ENCODE assay signal across 12 cellular contexts in genomic region chr4:72969957-72970356, GRCh38.
DNase-seq lines count a peak whose midpoint lies in the region; ATAC-seq and TF ChIP-seq lines count a peak whose summit lies in the region.
"Had no signal": no experiment of that assay in that cellular context is flagged by ENCODE, and none has a peak within 500 bp of the region (broad histone marks: within the 10 kb centered on the region; RNA-seq: fewer than 3 reads in every experiment).

No MANE protein-coding gene starts in this region.

- peaks cover 49% of the 10 kb centered on the region for H3K4me1 Mint-ChIP-seq in chondrocyte (ENCODE audit: low read depth)
- peaks cover 3% of the 10 kb centered on the region for H3K4me1 Mint-ChIP-seq in activated T-cell treated with anti-CD3 and anti-CD28 coated beads, Interleukin-2, amount 50 U/mL, for 24 hours (ENCODE audit: low read depth)
- H3K4me1 Mint-ChIP-seq: activated B cell treated with CpG ODN at 0.5 μM for 24 hours had no signal

- ATAC-seq in right cardiac atrium: peak; percentile 90 to 99
- no peak for ATAC-seq in HG02938 (IDR thresholded peaks at IDR 0.05; ENCODE audit: unreplicated experiment)
- ATAC-seq in HG03025 (IDR thresholded peaks at IDR 0.05; ENCODE audit: low FRiP score, unreplicated experiment): no peak

- no peaks in the 10 kb centered on the region for H3K4me1 ChIP-seq in right cardiac atrium (ENCODE audit: control insufficient read depth, insufficient read depth, low read length)
- H3K4me1 ChIP-seq in prostate gland (replicated peaks): no peaks in the 10 kb centered on the region

- WGBS in right cardiac atrium: 32% methylated on average over 1 of the region's 1 CpG
- whole genome bisulfite sequencing in prostate gland: 18% methylated on average over 1 of the region's 1 CpG

- H3K9me3 ChIP-seq in right cardiac atrium (ENCODE audit: control insufficient read depth, low read length) (no peaks in the 10 kb centered on the region), prostate gland (no peaks in the 10 kb centered on the region)
- H3K9me3 ChIP-seq: neutrophil had no signal

- H3K9me3 Mint-ChIP-seq in chondrocyte (ENCODE audit: low read depth): peaks cover 9% of the 10 kb centered on the region
- H3K9me3 Mint-ChIP-seq in activated T-cell treated with anti-CD3 and anti-CD28 coated beads, Interleukin-2, amount 50 U/mL, for 24 hours: no peaks in the 10 kb centered on the region

- DNase-seq in EH (ENCODE audit: low read depth) (peak; percentile 36), chondrocyte (ENCODE audit: low spot score) (no peak), right cardiac atrium (peak in 2 of 3 donors; percentile 24 to 63), prostate gland (ENCODE audit: low spot score) (peak; percentile 13), germinal center (ENCODE audit: low spot score) (no peak)
- DNase-seq in activated T-cell treated with anti-CD3 and anti-CD28 coated beads, Interleukin-2, amount 50 U/mL, for 24 hours: no peak
- DNase-seq: activated B cell treated with CpG ODN at 0.5 μM for 24 hours, NCI-H1092, NCI-H2227 treated with DMSO at 0.1 percent for 48 hours had no signal

- no peak overlapping the region for H3K27ac ChIP-seq in right cardiac atrium (ENCODE audit: low read length)
- peak overlapping the region in 1 of 2 donors; percentile 1 for H3K27ac ChIP-seq in prostate gland
- H3K27ac ChIP-seq: neutrophil had no signal

- no peak overlapping the region for H3K4me3 Mint-ChIP-seq in chondrocyte (ENCODE audit: unreplicated experiment)
- no peak overlapping the region for H3K4me3 Mint-ChIP-seq in activated T-cell treated with anti-CD3 and anti-CD28 coated beads, Interleukin-2, amount 50 U/mL, for 24 hours
- H3K4me3 Mint-ChIP-seq: activated B cell treated with CpG ODN at 0.5 μM for 24 hours had no signal

- H3K4me3 ChIP-seq in right cardiac atrium (ENCODE audit: low read length) (no peak overlapping the region), prostate gland (no peak overlapping the region)

- peak overlapping the region; percentile 76 for H3K27ac Mint-ChIP-seq in chondrocyte (ENCODE audit: unreplicated experiment)
- no peak overlapping the region for H3K27ac Mint-ChIP-seq in activated T-cell treated with anti-CD3 and anti-CD28 coated beads, Interleukin-2, amount 50 U/mL, for 24 hours
- H3K27ac Mint-ChIP-seq: activated B cell treated with CpG ODN at 0.5 μM for 24 hours had no signal

- intact Hi-C loops in right cardiac atrium (cut with DNase I): no loop called here
- intact Hi-C loops in prostate gland (cut with DNase I): no loop called here

- no peaks in the 10 kb centered on the region for H3K36me3 ChIP-seq in prostate gland
- H3K36me3 ChIP-seq: neutrophil had no signal

- no peak for TF ChIP-seq CTCF in chondrocyte (IDR thresholded peaks at IDR 0.05)
- no peak for TF ChIP-seq CTCF in prostate gland (IDR thresholded peaks at IDR 0.05)

- H3K27me3 ChIP-seq in right cardiac atrium (ENCODE audit: control insufficient read depth, insufficient read depth): no peaks in the 10 kb centered on the region
- no peaks in the 10 kb centered on the region for H3K27me3 ChIP-seq in prostate gland (replicated peaks; ENCODE audit: insufficient read depth)
- H3K27me3 ChIP-seq: neutrophil had no signal

- TF ChIP-seq POLR2A in prostate gland (IDR thresholded peaks at IDR 0.05): no peak

- peaks cover under 1% of the 10 kb centered on the region for H3K36me3 Mint-ChIP-seq in chondrocyte (ENCODE audit: low read depth)
- no peaks in the 10 kb centered on the region for H3K36me3 Mint-ChIP-seq in activated T-cell treated with anti-CD3 and anti-CD28 coated beads, Interleukin-2, amount 50 U/mL, for 24 hours (ENCODE audit: low read depth)

- no peaks in the 10 kb centered on the region for H3K27me3 Mint-ChIP-seq in chondrocyte (ENCODE audit: low read depth)
- H3K27me3 Mint-ChIP-seq in activated T-cell treated with anti-CD3 and anti-CD28 coated beads, Interleukin-2, amount 50 U/mL, for 24 hours: peaks cover 35% of the 10 kb centered on the region

Comparison
In these comparisons a context has a peak if more than half of its experiments do, and no peak if none do; other contexts are left out.
1. DNase-seq: peak in EH (single experiment), right cardiac atrium (2 of 3) and prostate gland (single experiment); none in chondrocyte (single experiment), activated T-cell treated with anti-CD3 and anti-CD28 coated beads, Interleukin-2, amount 50 U/mL, for 24 hours (single experiment) and germinal center (single experiment).
2. ATAC-seq: peak in right cardiac atrium (2 of 2); none in HG02938 (single experiment) and HG03025 (single experiment).